In genomic region chr12:26113194-26113654, GRCh38 we compare ENCODE assay signal across 8 cellular contexts. TPM values are rescaled to one million over a fixed set of nuclear protein-coding genes. Genes with fewer than 3 reads are reported as not detected.
DNase-seq lines count a peak whose midpoint lies in the region; ATAC-seq, FAIRE-seq and TF ChIP-seq lines count a peak whose summit lies in the region.

No MANE protein-coding gene starts in this region.

- DNase-seq in AG04449 (ENCODE audit: low read depth, low spot score) = no peak
- DNase-seq in NCI-H1105 (lab: John Stamatoyannopoulos, UW) = peak; percentile 54
- DNase-seq in caudate nucleus (lab: John Stamatoyannopoulos, UW) = peak in 3 of 61 donors; percentile 14 to 32 (median 17)
- peak; percentile 63 for DNase-seq in myocyte (ENCODE audit: low read depth)
- DNase-seq in D721Med (ENCODE audit: insufficient read length, low spot score) = no peak
- DNase-seq in Ammon's horn (ENCODE audit: low spot score) = no peak

- CTCF ChIA-PET in AG04449 (lab: Yijun Ruan, JAX) = no interaction called here

- FAIRE-seq in D721Med (lab: Jason Lieb, UNC) = no peak

- ATAC-seq in HG02678 (IDR thresholded peaks at IDR 0.05; ENCODE audit: unreplicated experiment) = no peak
- ATAC-seq in GM18520 (IDR thresholded peaks at IDR 0.05; ENCODE audit: unreplicated experiment) = no peak

- no peak for TF ChIP-seq CTCF in AG04449 (IDR thresholded peaks at IDR 0.05; ENCODE audit: insufficient read depth, low read length, missing control alignments)
- no peak for TF ChIP-seq CTCF in D721Med (IDR thresholded peaks at IDR 0.05; ENCODE audit: insufficient read depth, missing control alignments)

- peak overlapping the region; percentile 98 for H3K27ac ChIP-seq in caudate nucleus (ENCODE audit: low read depth, low read length)

- POLR2A ChIA-PET in AG04449 (lab: Yijun Ruan, JAX) = no interaction called here

- H3K4me3 ChIP-seq in AG04449 (ENCODE audit: low read depth, low read length) = peak overlapping the region; percentile 62; the same call in 1 of the 2 replicates

RNA-seq across cellular contexts. Expression of gene BHLHE41, which starts 11.6 kb away (rescaled TPM):
- total RNA-seq in myocyte = 5.9 and 6.3 TPM in 2 replicates
- polyA plus RNA-seq in myocyte (2012) = 14.5 TPM

Comparison
In these comparisons a context has a peak if more than half of its experiments do, and no peak if none do; other contexts are left out.
1. DNase-seq: peak in NCI-H1105 (single experiment) and myocyte (single experiment); none in AG04449 (single experiment), D721Med (single experiment) and Ammon's horn (single experiment).